15 cellular contexts compared by ENCODE assay signal in genomic region chr10:119396008-119396708, GRCh38.
DNase-seq lines count a peak whose midpoint lies in the region; ATAC-seq and TF ChIP-seq lines count a peak whose summit lies in the region.
"Had no signal": no experiment of that assay in that cellular context is flagged by ENCODE, and none has a peak within 500 bp of the region (broad histone marks: within the 10 kb centered on the region; RNA-seq: fewer than 3 reads in every experiment).

No MANE protein-coding gene starts in this region.

- peak overlapping the region; percentile 49 to 88 for H3K27ac Mint-ChIP-seq in natural killer cell
- H3K27ac Mint-ChIP-seq in natural killer cell treated with Interleukin-12 subunit alpha and Interleukin-12 subunit beta and Interleukin-15 and Interleukin-18, amount 100 ng/mL, for 72 hours: peak overlapping the region in 1 of 2 donors; percentile 81
- H3K27ac Mint-ChIP-seq in naive thymus-derived CD4-positive, alpha-beta T cell: peak overlapping the region in 6 of 9 donors; percentile 13 to 78 (median 32)
- H3K27ac Mint-ChIP-seq: activated CD8-positive, alpha-beta memory T cell treated with anti-CD3 and anti-CD28 coated beads, Interleukin-2, amount 10 ng/mL, durations not matched to agents 7 days and 5 days; mesothelial cell of epicardium had no signal

- H3K36me3 ChIP-seq in ascending aorta (peaks cover 16 to 20% of the 10 kb centered on the region in 2 donors), vagina (no peaks in the 10 kb centered on the region), HAP-1 (replicated peaks) (no peaks in the 10 kb centered on the region)
- H3K36me3 ChIP-seq in naive thymus-derived CD4-positive, alpha-beta T cell (ENCODE audit: control insufficient read depth in 2 of 3, insufficient read depth in 3 of 3, low read length in 3 of 3): peaks cover 0 to 40% (median 4%) of the 10 kb centered on the region in 3 experiments

- H3K9me3 ChIP-seq in ascending aorta: no peaks in the 10 kb centered on the region
- H3K9me3 ChIP-seq in naive thymus-derived CD4-positive, alpha-beta T cell (ENCODE audit: control insufficient read depth in 2 of 3, low read length in 3 of 3): no peaks in the 10 kb centered on the region
- no peaks in the 10 kb centered on the region for H3K9me3 ChIP-seq in vagina
- no peaks in the 10 kb centered on the region for H3K9me3 ChIP-seq in HAP-1

- TF ChIP-seq CTCF in natural killer cell (IDR thresholded peaks at IDR 0.05) (no peak), ascending aorta (IDR thresholded peaks at IDR 0.05) (no peak), vagina (IDR thresholded peaks at IDR 0.05) (no peak)

- no peak overlapping the region for H3K4me3 ChIP-seq in ascending aorta
- no peak overlapping the region for H3K4me3 ChIP-seq in naive thymus-derived CD4-positive, alpha-beta T cell (ENCODE audit: low read length)
- no peak overlapping the region for H3K4me3 ChIP-seq in vagina
- no peak overlapping the region for H3K4me3 ChIP-seq in HAP-1
- H3K4me3 ChIP-seq: hepatocyte, smooth muscle cell had no signal

- no peak overlapping the region for H3K4me3 Mint-ChIP-seq in natural killer cell
- no peak overlapping the region for H3K4me3 Mint-ChIP-seq in natural killer cell treated with Interleukin-12 subunit alpha and Interleukin-12 subunit beta and Interleukin-15 and Interleukin-18, amount 100 ng/mL, for 72 hours
- no peak overlapping the region for H3K4me3 Mint-ChIP-seq in naive thymus-derived CD4-positive, alpha-beta T cell
- H3K4me3 Mint-ChIP-seq: activated CD8-positive, alpha-beta memory T cell treated with anti-CD3 and anti-CD28 coated beads, Interleukin-2, amount 10 ng/mL, durations not matched to agents 7 days and 5 days; mesothelial cell of epicardium had no signal

- H3K27ac ChIP-seq in ascending aorta: peak overlapping the region; percentile 13 to 63
- no peak overlapping the region for H3K27ac ChIP-seq in naive thymus-derived CD4-positive, alpha-beta T cell (ENCODE audit: low read depth, low read length)
- peak overlapping the region; percentile 46 for H3K27ac ChIP-seq in vagina

- CTCF ChIA-PET in naive thymus-derived CD4-positive, alpha-beta T cell (lab: Charles Lee): no interaction called here

- H3K36me3 Mint-ChIP-seq in natural killer cell: no peaks in the 10 kb centered on the region
- no peaks in the 10 kb centered on the region for H3K36me3 Mint-ChIP-seq in natural killer cell treated with Interleukin-12 subunit alpha and Interleukin-12 subunit beta and Interleukin-15 and Interleukin-18, amount 100 ng/mL, for 72 hours
- peaks cover 7 to 15% (median 10%) of the 10 kb centered on the region in 5 donors for H3K36me3 Mint-ChIP-seq in naive thymus-derived CD4-positive, alpha-beta T cell
- H3K36me3 Mint-ChIP-seq: activated CD8-positive, alpha-beta memory T cell treated with anti-CD3 and anti-CD28 coated beads, Interleukin-2, amount 10 ng/mL, durations not matched to agents 7 days and 5 days had no signal

- H3K4me1 Mint-ChIP-seq in natural killer cell: peaks cover 20 to 45% of the 10 kb centered on the region in 2 donors
- H3K4me1 Mint-ChIP-seq in natural killer cell treated with Interleukin-12 subunit alpha and Interleukin-12 subunit beta and Interleukin-15 and Interleukin-18, amount 100 ng/mL, for 72 hours (ENCODE audit: low read depth in 2 of 2): peaks cover 31 to 33% of the 10 kb centered on the region in 2 donors
- H3K4me1 Mint-ChIP-seq in naive thymus-derived CD4-positive, alpha-beta T cell: peaks cover 11 to 25% (median 13%) of the 10 kb centered on the region in 7 donors

- H3K4me1 ChIP-seq in ascending aorta (peaks cover 4 to 16% of the 10 kb centered on the region in 2 donors), vagina (peaks cover 54% of the 10 kb centered on the region), HAP-1 (no peaks in the 10 kb centered on the region)
- H3K4me1 ChIP-seq in naive thymus-derived CD4-positive, alpha-beta T cell (ENCODE audit: control insufficient read depth in 2 of 2, insufficient read depth in 2 of 2, low read length in 2 of 2): no peaks in the 10 kb centered on the region

- no peaks in the 10 kb centered on the region for H3K9me3 Mint-ChIP-seq in natural killer cell
- H3K9me3 Mint-ChIP-seq in natural killer cell treated with Interleukin-12 subunit alpha and Interleukin-12 subunit beta and Interleukin-15 and Interleukin-18, amount 100 ng/mL, for 72 hours: no peaks in the 10 kb centered on the region
- H3K9me3 Mint-ChIP-seq in naive thymus-derived CD4-positive, alpha-beta T cell: peaks cover 0 to 2% (median 0%) of the 10 kb centered on the region in 11 donors
- H3K9me3 Mint-ChIP-seq: mesothelial cell of epicardium had no signal

- H3K27me3 ChIP-seq in ascending aorta (no peaks in the 10 kb centered on the region), vagina (no peaks in the 10 kb centered on the region), HAP-1 (ENCODE audit: low read depth) (no peaks in the 10 kb centered on the region)
- H3K27me3 ChIP-seq in naive thymus-derived CD4-positive, alpha-beta T cell (ENCODE audit: control insufficient read depth in 2 of 2, insufficient read depth in 2 of 2, low read length in 2 of 2): no peaks in the 10 kb centered on the region
- H3K27me3 ChIP-seq: hepatocyte had no signal

- intact Hi-C loops in natural killer cell (cut with micrococcal nuclease): no loop called here
- intact Hi-C loops in ascending aorta (cut with DNase I): no loop called here
- intact Hi-C loops in naive thymus-derived CD4-positive, alpha-beta T cell (cut with micrococcal nuclease): loop anchor here in 1 of 2 donors (2.0 kb wide), 1 partner anchor 15 kb away; no protein-coding TSS in a partner anchor
- intact Hi-C loops in vagina (cut with DNase I): no loop called here

- DNase-seq in natural killer cell (no peak), ascending aorta (ENCODE audit: low spot score in 2 of 2) (no peak), vagina (ENCODE audit: extremely low spot score in 2 of 2) (no peak), SW 1271 (lab: John Stamatoyannopoulos, UW) (no peak), HAP-1 (ENCODE audit: low spot score in 2 of 2) (no peak)
- no peak for DNase-seq in natural killer cell treated with Interleukin-12 subunit alpha and Interleukin-12 subunit beta and Interleukin-15 and Interleukin-18, amount 100 ng/mL, for 72 hours (ENCODE audit: low spot score)
- DNase-seq in naive thymus-derived CD4-positive, alpha-beta T cell: no peak
- DNase-seq: activated CD8-positive, alpha-beta memory T cell treated with anti-CD3 and anti-CD28 coated beads, Interleukin-2, amount 10 ng/mL, durations not matched to agents 7 days and 5 days; effector CD8-positive, alpha-beta T cell; GOT3; NCI-H1694 treated with DMSO at 0.1 percent for 48 hours had no signal

- TF ChIP-seq POLR2A in vagina (IDR thresholded peaks at IDR 0.05): no peak

- ATAC-seq in natural killer cell: peak in 1 of 3 donors; percentile 26
- ATAC-seq in natural killer cell treated with Interleukin-12 subunit alpha and Interleukin-12 subunit beta and Interleukin-15 and Interleukin-18, amount 100 ng/mL, for 72 hours: no peak
- no peak for ATAC-seq in naive thymus-derived CD4-positive, alpha-beta T cell
- ATAC-seq in GM21717 (IDR thresholded peaks at IDR 0.05; ENCODE audit: unreplicated experiment): no peak

- no peaks in the 10 kb centered on the region for H3K27me3 Mint-ChIP-seq in natural killer cell (ENCODE audit: low read depth in 2 of 2)
- no peaks in the 10 kb centered on the region for H3K27me3 Mint-ChIP-seq in natural killer cell treated with Interleukin-12 subunit alpha and Interleukin-12 subunit beta and Interleukin-15 and Interleukin-18, amount 100 ng/mL, for 72 hours
- H3K27me3 Mint-ChIP-seq in naive thymus-derived CD4-positive, alpha-beta T cell: no peaks in the 10 kb centered on the region
- H3K27me3 Mint-ChIP-seq: activated CD8-positive, alpha-beta memory T cell treated with anti-CD3 and anti-CD28 coated beads, Interleukin-2, amount 10 ng/mL, durations not matched to agents 7 days and 5 days had no signal

- in situ Hi-C loops in HAP-1 (cut with MboI; ENCODE audit: low sequenced_read_pairs): no loop called here

- POLR2A ChIA-PET in naive thymus-derived CD4-positive, alpha-beta T cell (lab: Charles Lee): no interaction called here
